In the genomic region with DNA sequence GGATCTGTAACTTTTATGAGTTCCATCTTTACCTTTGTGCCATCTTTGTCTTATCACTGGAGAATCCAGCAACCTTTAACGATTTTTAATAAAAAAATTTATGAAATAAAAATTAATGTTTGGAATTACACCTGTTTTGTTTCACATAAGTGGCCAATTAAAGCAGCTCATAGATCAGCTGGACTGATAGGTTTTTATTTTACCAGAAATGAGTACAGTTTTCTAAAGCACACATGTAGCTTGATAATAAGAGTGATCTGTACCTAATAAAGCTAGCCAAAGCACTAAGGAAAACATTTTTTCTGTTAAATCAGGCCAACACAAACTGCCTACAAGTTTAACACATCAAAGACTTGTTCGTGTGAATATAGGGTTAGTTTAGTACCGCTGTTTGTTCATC, we compare ENCODE assay signal across 22 cellular contexts.
A peak's percentile ranks its signal among the peaks of the same experiment; 100 is the strongest.
DNase-seq lines count a peak whose midpoint lies in the region; ATAC-seq, FAIRE-seq and TF ChIP-seq lines count a peak whose summit lies in the region.
"Had no signal": no experiment of that assay in that cellular context is flagged by ENCODE, and none has a peak within 500 bp of the region (broad histone marks: within the 10 kb centered on the region; RNA-seq: fewer than 3 reads in every experiment).

No MANE protein-coding gene starts in this region.

- POLR2A ChIA-PET in HepG2 (lab: Yijun Ruan, JAX), result no interaction called here

- dilution Hi-C loops in keratinocyte (cut with MboI; ENCODE audit: extremely low pct_ligation_motif_present, low sequenced_read_pairs), result no loop called here

- H3K27me3 ChIP-seq in HepG2 (ENCODE audit: control insufficient read depth in 1 of 2, insufficient read depth in 2 of 2, low read length in 2 of 2) (no peaks in the 10 kb centered on the region), right lobe of liver (no peaks in the 10 kb centered on the region), breast epithelium (no peaks in the 10 kb centered on the region), keratinocyte (ENCODE audit: control insufficient read depth, extremely low read depth, insufficient read depth, low read length) (no peaks in the 10 kb centered on the region)
- H3K27me3 ChIP-seq: BLaER1, Peyer's patch, SJSA1 had no signal

- H3K79me2 ChIP-seq in HepG2 (ENCODE audit: insufficient read depth, low read length), result no peaks in the 10 kb centered on the region
- H3K79me2 ChIP-seq in keratinocyte (ENCODE audit: control insufficient read depth, insufficient read depth, low read length), result no peaks in the 10 kb centered on the region

- no peak overlapping the region for H3K4me2 ChIP-seq in HepG2 (ENCODE audit: low read depth, low read length)
- H3K4me2 ChIP-seq in keratinocyte (ENCODE audit: control insufficient read depth, extremely low read depth, insufficient read depth, low read depth, low read length), result peak overlapping the region; percentile 99
- H3K4me2 ChIP-seq: BLaER1 had no signal

- H3K9me1 ChIP-seq in keratinocyte (ENCODE audit: control insufficient read depth, extremely low read depth, insufficient read depth, low read length), result no peaks in the 10 kb centered on the region

- DNase-seq in HepG2 (ENCODE audit: low spot score), result no peak
- DNase-seq in right lobe of liver, result no peak
- DNase-seq in breast epithelium (ENCODE audit: low spot score in 2 of 2), result no peak
- DNase-seq in keratinocyte (ENCODE audit: low read depth, low spot score), result no peak
- DNase-seq in DMS53 (lab: John Stamatoyannopoulos, UW), result no peak
- DNase-seq in Ammon's horn (ENCODE audit: low spot score), result no peak
- no peak for DNase-seq in SKM-1 (lab: John Stamatoyannopoulos, UW; ENCODE audit: unreplicated experiment)
- DNase-seq: CD4-positive, alpha-beta T cell; COR-L47; DMS 273 treated with DMSO at 0.1 percent for 48 hours; DND-41; H9; NCI-H1694; NCI-H2081; NCI-H2171; NCI-H524 treated with DMSO at 0.1 percent for 48 hours; Peyer's patch had no signal

- no TSS peak for BruUV-seq in HepG2 (replicated peaks; lab: Mats Ljungman, UMichigan)

- in situ Hi-C loops in HepG2 (cut with HindIII; ENCODE audit: extremely low pct_ligation_motif_present, low pct_unique_long_range_greater_than_20kb), result no loop called here

- H3K27ac ChIP-seq in HepG2 (ENCODE audit: extremely low read length, insufficient read depth, low read length) (no peak overlapping the region), right lobe of liver (no peak overlapping the region), breast epithelium (peak overlapping the region; percentile 75 to 79), keratinocyte (ENCODE audit: control insufficient read depth, insufficient read depth, low read length) (peak overlapping the region; percentile 93)
- H3K27ac ChIP-seq: BLaER1, Peyer's patch, SJSA1 had no signal

- no peak for TF ChIP-seq CTCF in HepG2 (CRISPR knock-in tag; IDR thresholded peaks at IDR 0.05)
- TF ChIP-seq CTCF in right lobe of liver (IDR thresholded peaks at IDR 0.05), result no peak
- TF ChIP-seq CTCF in breast epithelium (IDR thresholded peaks at IDR 0.05), result no peak
- no peak for TF ChIP-seq CTCF in keratinocyte (optimal IDR thresholded peaks at IDR 0.05 in 1 of 3, IDR thresholded peaks at IDR 0.05 in 1 of 3, conservative IDR thresholded peaks at IDR 0.05 in 1 of 3; ENCODE audit: extremely low read depth in 1 of 3, insufficient read depth in 2 of 3, low read length in 3 of 3)

- H2AFZ ChIP-seq in HepG2 (ENCODE audit: low read length) (no peak overlapping the region), keratinocyte (ENCODE audit: control insufficient read depth, low read length) (peak overlapping the region; percentile 75)

- TF ChIP-seq EP300 in HepG2 (IDR thresholded peaks at IDR 0.05; ENCODE audit: low read depth in 2 of 2, low read length in 2 of 2) (no peak), HepG2 (CRISPR knock-in tag; IDR thresholded peaks at IDR 0.05; ENCODE audit: borderline replicate concordance) (no peak)

- TF ChIP-seq RAD21 in HepG2 (CRISPR knock-in tag; IDR thresholded peaks at IDR 0.05), result no peak

- ATAC-seq in HepG2, result no peak
- no peak for ATAC-seq in right lobe of liver
- no peak for ATAC-seq in HG03135 (IDR thresholded peaks at IDR 0.05; ENCODE audit: unreplicated experiment)
- ATAC-seq: GM12878 had no signal

- no peak for TF ChIP-seq POLR2A in HepG2 (IDR thresholded peaks at IDR 0.05; ENCODE audit: insufficient read depth in 1 of 2, low read depth in 2 of 2, low read length in 2 of 2)
- TF ChIP-seq POLR2A in right lobe of liver (IDR thresholded peaks at IDR 0.05), result no peak
- no peak for TF ChIP-seq POLR2A in breast epithelium (IDR thresholded peaks at IDR 0.05)

- intact Hi-C loops in HepG2 (cut with micrococcal nuclease; ENCODE audit: unreplicated experiment) (no loop called here), right lobe of liver (cut with DNase I) (no loop called here), breast epithelium (cut with DNase I; ENCODE audit: low total_unique reads) (no loop called here)

- FAIRE-seq in HepG2 (lab: Jason Lieb, UNC), result peak; percentile 21
- FAIRE-seq in keratinocyte (lab: Jason Lieb, UNC), result no peak
- FAIRE-seq: A204.1, GM12878 had no signal

- H3K4me3 ChIP-seq in HepG2 (replicated peaks in 1 of 3; ENCODE audit: insufficient read depth in 1 of 3, low read depth in 2 of 3, low read length in 3 of 3) (no peak overlapping the region), right lobe of liver (no peak overlapping the region), breast epithelium (no peak overlapping the region), keratinocyte (ENCODE audit: control insufficient read depth in 2 of 3, extremely low read depth in 1 of 3, insufficient read depth in 2 of 3, low read depth in 1 of 3, low read length in 3 of 3) (no peak overlapping the region)
- H3K4me3 ChIP-seq: BLaER1, GM12878, Peyer's patch, SJSA1 had no signal

- no peak overlapping the region for H3K9ac ChIP-seq in HepG2 (ENCODE audit: insufficient read depth, low read depth, low read length)
- no peak overlapping the region for H3K9ac ChIP-seq in keratinocyte (ENCODE audit: control insufficient read depth, extremely low read depth, insufficient read depth, low read length)
- H3K9ac ChIP-seq: BLaER1 had no signal

- H3K36me3 ChIP-seq in HepG2 (replicated peaks in 1 of 2; ENCODE audit: control insufficient read depth in 1 of 2, insufficient read depth in 2 of 2, low read length in 2 of 2) (no peaks in the 10 kb centered on the region), right lobe of liver (no peaks in the 10 kb centered on the region), breast epithelium (no peaks in the 10 kb centered on the region), keratinocyte (ENCODE audit: control insufficient read depth in 2 of 2, extremely low read depth in 1 of 2, insufficient read depth in 2 of 2, low read length in 2 of 2) (no peaks in the 10 kb centered on the region)
- H3K36me3 ChIP-seq: Peyer's patch, SJSA1 had no signal

- CTCF ChIA-PET in HepG2 (lab: Yijun Ruan, JAX; ENCODE audit: low intra/inter-chr PET ratio, low total read pairs), result no interaction called here

- H3K4me1 ChIP-seq in HepG2 (ENCODE audit: insufficient read depth, low read length) (no peaks in the 10 kb centered on the region), right lobe of liver (peaks cover 0 to 5% (median 0%) of the 10 kb centered on the region in 4 donors), breast epithelium (peaks cover 0 to 6% of the 10 kb centered on the region in 2 donors), keratinocyte (ENCODE audit: control insufficient read depth, extremely low read depth, insufficient read depth, low read length) (peaks cover 17% of the 10 kb centered on the region)
- H3K4me1 ChIP-seq: BLaER1, Peyer's patch, SJSA1 had no signal

- H4K20me1 ChIP-seq in HepG2 (ENCODE audit: insufficient read depth, low read length), result no peaks in the 10 kb centered on the region
- no peaks in the 10 kb centered on the region for H4K20me1 ChIP-seq in keratinocyte (ENCODE audit: control insufficient read depth, extremely low read depth, insufficient read depth, low read length)
- H4K20me1 ChIP-seq: BLaER1 had no signal

- H3K9me3 ChIP-seq in HepG2 (ENCODE audit: low read length), result no peaks in the 10 kb centered on the region
- no peaks in the 10 kb centered on the region for H3K9me3 ChIP-seq in right lobe of liver
- no peaks in the 10 kb centered on the region for H3K9me3 ChIP-seq in breast epithelium
- no peaks in the 10 kb centered on the region for H3K9me3 ChIP-seq in keratinocyte (ENCODE audit: control insufficient read depth, low read depth, low read length)
- H3K9me3 ChIP-seq: BLaER1, Peyer's patch, SJSA1 had no signal

- 75% methylated on average over 3 of the region's 3 CpGs for WGBS in HepG2 (ENCODE audit: low lambda C conversion rate)
- WGBS in right lobe of liver (ENCODE audit: insufficient coverage, low coverage, low lambda C conversion rate, missing lambda C conversion rate), result 73% methylated on average over 3 of the region's 3 CpGs

TF ChIP-seq in HepG2, 621 proteins besides CTCF, POLR2A, EP300 and RAD21 (continues in another document):
- TF ChIP-seq ZNF331 (CRISPR knock-in tag; IDR thresholded peaks at IDR 0.05), result no peak
- TF ChIP-seq ZNF343 (CRISPR knock-in tag; IDR thresholded peaks at IDR 0.05), result no peak
- TF ChIP-seq, protein P1, sequence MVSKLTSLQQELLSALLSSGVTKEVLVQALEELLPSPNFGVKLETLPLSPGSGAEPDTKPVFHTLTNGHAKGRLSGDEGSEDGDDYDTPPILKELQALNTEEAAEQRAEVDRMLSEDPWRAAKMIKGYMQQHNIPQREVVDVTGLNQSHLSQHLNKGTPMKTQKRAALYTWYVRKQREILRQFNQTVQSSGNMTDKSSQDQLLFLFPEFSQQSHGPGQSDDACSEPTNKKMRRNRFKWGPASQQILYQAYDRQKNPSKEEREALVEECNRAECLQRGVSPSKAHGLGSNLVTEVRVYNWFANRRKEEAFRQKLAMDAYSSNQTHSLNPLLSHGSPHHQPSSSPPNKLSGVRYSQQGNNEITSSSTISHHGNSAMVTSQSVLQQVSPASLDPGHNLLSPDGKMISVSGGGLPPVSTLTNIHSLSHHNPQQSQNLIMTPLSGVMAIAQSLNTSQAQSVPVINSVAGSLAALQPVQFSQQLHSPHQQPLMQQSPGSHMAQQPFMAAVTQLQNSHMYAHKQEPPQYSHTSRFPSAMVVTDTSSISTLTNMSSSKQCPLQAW (CRISPR knock-in tag; IDR thresholded peaks at IDR 0.05), result no peak
- TF ChIP-seq, protein P2, sequence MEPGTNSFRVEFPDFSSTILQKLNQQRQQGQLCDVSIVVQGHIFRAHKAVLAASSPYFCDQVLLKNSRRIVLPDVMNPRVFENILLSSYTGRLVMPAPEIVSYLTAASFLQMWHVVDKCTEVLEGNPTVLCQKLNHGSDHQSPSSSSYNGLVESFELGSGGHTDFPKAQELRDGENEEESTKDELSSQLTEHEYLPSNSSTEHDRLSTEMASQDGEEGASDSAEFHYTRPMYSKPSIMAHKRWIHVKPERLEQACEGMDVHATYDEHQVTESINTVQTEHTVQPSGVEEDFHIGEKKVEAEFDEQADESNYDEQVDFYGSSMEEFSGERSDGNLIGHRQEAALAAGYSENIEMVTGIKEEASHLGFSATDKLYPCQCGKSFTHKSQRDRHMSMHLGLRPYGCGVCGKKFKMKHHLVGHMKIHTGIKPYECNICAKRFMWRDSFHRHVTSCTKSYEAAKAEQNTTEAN (CRISPR knock-in tag; conservative IDR thresholded peaks at IDR 0.05), result no peak
- TF ChIP-seq NR2C2 (CRISPR knock-in tag; IDR thresholded peaks at IDR 0.05; ENCODE audit: borderline replicate concordance), result no peak
- TF ChIP-seq ZNF260 (CRISPR knock-in tag; IDR thresholded peaks at IDR 0.05; ENCODE audit: borderline replicate concordance, low read depth), result no peak

Comparison
In these comparisons a context has a peak if more than half of its experiments do, and no peak if none do; other contexts are left out.
1. H3K27ac ChIP-seq: peak in breast epithelium (2 of 2) and keratinocyte (single experiment); none in HepG2 (single experiment) and right lobe of liver (0 of 3).